1 cellular context compared by ENCODE assay signal in genomic region chr1:38271116-38271633, GRCh38.
TF ChIP-seq lines count a peak whose summit lies in the region.

No MANE protein-coding gene starts in this region.

TF ChIP-seq in GM23338, 12 proteins besides CTCF, POLR2A, EP300 and RAD21 (continued from another document):
- no peak for TF ChIP-seq REST (IDR thresholded peaks at IDR 0.05; ENCODE audit: unreplicated experiment)
- no peak for TF ChIP-seq ZNF331 (CRISPR knock-in tag; IDR thresholded peaks at IDR 0.05; ENCODE audit: low read depth)
